Comparison of ENCODE assay signal across 33 cellular contexts in genomic region chr6:89237158-89237557, GRCh38. TPM values are rescaled to one million over a fixed set of nuclear protein-coding genes. Genes with fewer than 3 reads are reported as not detected.
"Had no signal": no experiment of that assay in that cellular context is flagged by ENCODE, and none has a peak within 500 bp of the region (broad histone marks: within the 10 kb centered on the region; RNA-seq: fewer than 3 reads in every experiment).

No MANE protein-coding gene starts in this region.

- H3K4me3 Mint-ChIP-seq: activated CD8-positive, alpha-beta memory T cell treated with anti-CD3 and anti-CD28 coated beads, Interleukin-2, amount 10 ng/mL, durations not matched to agents 7 days and 5 days; activated naive CD4-positive, alpha-beta T cell treated with anti-CD3 and anti-CD28 coated beads, Interleukin-2, amount 50 U/mL, for 24 hours; activated T-cell treated with anti-CD3 and anti-CD28 coated beads, Interleukin-2, amount 50 U/mL, for 24 hours; activated T-helper 1 cell treated with anti-CD3 and anti-CD28 coated beads, Interleukin-12 subunit alpha, Interleukin-12 subunit beta, Interleukin-2, Interleukin-4 antibody, amounts not matched to agents 30 ng/mL and 10 ng/mL and 1 ng/mL, durations not matched to agents 14 hours and 24 hours and 36 hours; T-helper 17 cell; WTC11 had no signal

- ATAC-seq: activated CD8-positive, alpha-beta memory T cell treated with anti-CD3 and anti-CD28 coated beads, Interleukin-2, amount 10 ng/mL, durations not matched to agents 7 days and 5 days; Panc1; Right ventricle myocardium inferior; T-helper 17 cell; WTC11 had no signal

- DNase-seq: activated CD4-positive, alpha-beta T cell treated with anti-CD3 and anti-CD28 coated beads for 48 hours; activated CD4-positive, alpha-beta T cell treated with anti-CD3 and anti-CD28 coated beads, Interleukin-2, amount 50 U/mL, for 48 hours; activated CD4-positive, CD25-positive, alpha-beta regulatory T cell treated with anti-CD3 and anti-CD28 coated beads, Interleukin-2, amount 50 U/mL, for 72 hours; activated CD8-positive, alpha-beta memory T cell treated with anti-CD3 and anti-CD28 coated beads, Interleukin-2, amount 10 ng/mL, durations not matched to agents 7 days and 5 days; activated effector memory CD4-positive, alpha-beta T cell treated with Interleukin-2 at 50 U/mL for 16 hours; activated naive CD4-positive, alpha-beta T cell; activated T-cell treated with anti-CD3 and anti-CD28 coated beads, Interleukin-2, amount 50 U/mL, for 24 hours; aorta; central memory CD4-positive, alpha-beta T cell; IMR-90; KG1; NCI-H1092; NCI-H1436; NCI-H1694 treated with DMSO at 0.1 percent for 48 hours; NCI-H2081; NCI-H2171 treated with DMSO at 0.1 percent for 48 hours; NCI-H226; NCI-H526; NK-92 treated with Interleukin-12 subunit alpha and Interleukin-12 subunit beta, amount 100 ng/mL, for 24 hours; OCI-M1; RPMI8226; T-helper 17 cell; T-helper 9 cell had no signal

- H3K27ac Mint-ChIP-seq: activated CD8-positive, alpha-beta memory T cell treated with anti-CD3 and anti-CD28 coated beads, Interleukin-2, amount 10 ng/mL, durations not matched to agents 7 days and 5 days; activated naive CD4-positive, alpha-beta T cell treated with anti-CD3 and anti-CD28 coated beads, Interleukin-2, amount 50 U/mL, for 24 hours; activated T-cell treated with anti-CD3 and anti-CD28 coated beads, Interleukin-2, amount 50 U/mL, for 24 hours; activated T-helper 1 cell treated with anti-CD3 and anti-CD28 coated beads, Interleukin-12 subunit alpha, Interleukin-12 subunit beta, Interleukin-2, Interleukin-4 antibody, amounts not matched to agents 30 ng/mL and 10 ng/mL and 1 ng/mL, durations not matched to agents 14 hours and 24 hours and 36 hours; T-helper 17 cell; WTC11 had no signal

- H3K36me3 Mint-ChIP-seq: activated CD8-positive, alpha-beta memory T cell treated with anti-CD3 and anti-CD28 coated beads, Interleukin-2, amount 10 ng/mL, durations not matched to agents 7 days and 5 days had no signal

- H3K9me3 Mint-ChIP-seq: activated naive CD4-positive, alpha-beta T cell treated with anti-CD3 and anti-CD28 coated beads, Interleukin-2, amount 50 U/mL, for 24 hours; activated T-cell treated with anti-CD3 and anti-CD28 coated beads, Interleukin-2, amount 50 U/mL, for 24 hours; activated T-helper 1 cell treated with anti-CD3 and anti-CD28 coated beads, Interleukin-12 subunit alpha, Interleukin-12 subunit beta, Interleukin-2, Interleukin-4 antibody, amounts not matched to agents 30 ng/mL and 10 ng/mL and 1 ng/mL, durations not matched to agents 14 hours and 24 hours and 36 hours had no signal

RNA-seq across cellular contexts. Expression of gene GABRR1, which starts 20.0 kb away (rescaled TPM):
- total RNA-seq: activated CD8-positive, alpha-beta memory T cell treated with anti-CD3 and anti-CD28 coated beads, Interleukin-2, amount 10 ng/mL, durations not matched to agents 7 days and 5 days; activated T-helper 1 cell treated with anti-CD3 and anti-CD28 coated beads, Interleukin-12 subunit alpha, Interleukin-12 subunit beta, Interleukin-2, Interleukin-4 antibody, amounts not matched to agents 30 ng/mL and 10 ng/mL and 1 ng/mL, durations not matched to agents 14 hours and 24 hours and 36 hours; bronchial epithelial cell; IMR-90; LHCN-M2; MCF 10A; NCI-H460; Right ventricle myocardium inferior; SK-MEL-5; T-helper 17 cell had no signal
